ENCODE assay signal across 15 cellular contexts in genomic region chr5:136276946-136277345, GRCh38.
A peak's percentile ranks its signal among the peaks of the same experiment; 100 is the strongest.
DNase-seq lines count a peak whose midpoint lies in the region; ATAC-seq, FAIRE-seq and TF ChIP-seq lines count a peak whose summit lies in the region.
"Had no signal": no experiment of that assay in that cellular context is flagged by ENCODE, and none has a peak within 500 bp of the region (broad histone marks: within the 10 kb centered on the region; RNA-seq: fewer than 3 reads in every experiment).

No MANE protein-coding gene starts in this region.

- FAIRE-seq in RCC 7860 (lab: Jason Lieb, UNC) = no peak

- peaks cover 0 to 18% (median 9%) of the 10 kb centered on the region in 7 donors for H3K27me3 ChIP-seq in heart right ventricle
- H3K27me3 ChIP-seq: BLaER1 had no signal

- intact Hi-C loops in left ventricle myocardium superior (cut with micrococcal nuclease) (no loop called here), heart right ventricle (cut with DNase I) (no loop called here)

- no peak overlapping the region for H3K27ac ChIP-seq in heart right ventricle
- H3K27ac ChIP-seq: BLaER1 had no signal

- no peaks in the 10 kb centered on the region for H3K36me3 ChIP-seq in heart right ventricle
- H3K36me3 ChIP-seq: BLaER1 had no signal

- WGBS in heart right ventricle, 2 donors = 67 to 70% methylated on average over 5 of the region's 5 CpGs

- no peaks in the 10 kb centered on the region for H3K9me3 ChIP-seq in heart right ventricle
- H3K9me3 ChIP-seq: BLaER1 had no signal

- DNase-seq in left ventricle myocardium superior = peak; percentile 29
- no peak for DNase-seq in heart right ventricle
- DNase-seq in NCI-H2029 treated with DMSO at 0.1 percent for 48 hours (lab: John Stamatoyannopoulos, UW) = peak; percentile 26
- DNase-seq in fibroblast of mammary gland (ENCODE audit: low read depth) = peak; percentile 16
- DNase-seq in ecto neural progenitor cell (ENCODE audit: low spot score) = no peak
- DNase-seq in RCC 7860 (ENCODE audit: low spot score) = no peak
- DNase-seq: CD8-positive, alpha-beta memory T cell; H9; Karpas-422; NCI-H1694; NCI-H2171 treated with DMSO at 0.1 percent for 48 hours; NK-92 treated with Interleukin-12 subunit alpha and Interleukin-12 subunit beta, amount 100 ng/mL, for 24 hours; OCI-M1 had no signal

- H3K4me3 ChIP-seq in heart right ventricle = no peak overlapping the region
- H3K4me3 ChIP-seq in fibroblast of mammary gland (ENCODE audit: control insufficient read depth, low read depth, low read length) = no peak overlapping the region
- H3K4me3 ChIP-seq: BLaER1 had no signal

- TF ChIP-seq CTCF in heart right ventricle (IDR thresholded peaks at IDR 0.05) (no peak), fibroblast of mammary gland (conservative IDR thresholded peaks at IDR 0.05; ENCODE audit: control insufficient read depth, insufficient read depth, low read depth, low read length) (no peak)

- ATAC-seq in left ventricle myocardium superior (no peak), heart right ventricle (no peak), GM21515 (IDR thresholded peaks at IDR 0.05; ENCODE audit: unreplicated experiment) (no peak)

- H3K4me1 ChIP-seq in heart right ventricle = no peaks in the 10 kb centered on the region
- H3K4me1 ChIP-seq: BLaER1 had no signal

Comparison
In these comparisons a context has a peak if more than half of its experiments do, and no peak if none do; other contexts are left out.
1. DNase-seq: peak in left ventricle myocardium superior (single experiment), NCI-H2029 treated with DMSO at 0.1 percent for 48 hours (single experiment) and fibroblast of mammary gland (single experiment); none in heart right ventricle (0 of 2), ecto neural progenitor cell (single experiment) and RCC 7860 (single experiment).